ENCODE assay signal across 16 cellular contexts in genomic region chr5:94983861-94984535, GRCh38.
DNase-seq lines count a peak whose midpoint lies in the region; ATAC-seq and TF ChIP-seq lines count a peak whose summit lies in the region.
"Had no signal": no experiment of that assay in that cellular context is flagged by ENCODE, and none has a peak within 500 bp of the region (broad histone marks: within the 10 kb centered on the region; RNA-seq: fewer than 3 reads in every experiment).

No MANE protein-coding gene starts in this region.

- peak; percentile 72 for DNase-seq in GM03348 (ENCODE audit: low spot score)
- DNase-seq in RKO (ENCODE audit: low spot score) = peak; percentile 91
- no peak for DNase-seq in epithelial cell of prostate (ENCODE audit: low read depth, low spot score)
- no peak for DNase-seq in activated CD4-positive, CD25-positive, alpha-beta regulatory T cell (lab: John Stamatoyannopoulos, UW)
- no peak for DNase-seq in GM20000 (ENCODE audit: low spot score)
- DNase-seq: activated CD8-positive, alpha-beta T cell treated with anti-CD3 and anti-CD28 coated beads for 36 hours; activated effector memory CD4-positive, alpha-beta T cell treated with Interleukin-2 at 50 U/mL for 16 hours; central memory CD4-positive, alpha-beta T cell; DMS 273 treated with DMSO at 0.1 percent for 48 hours; erythroblast; NCI-H1417 treated with DMSO at 0.1 percent for 48 hours; NCI-H526 treated with DMSO at 0.1 percent for 48 hours; substantia nigra had no signal

- H3K27me3 ChIP-seq in skeletal muscle satellite cell (ENCODE audit: control insufficient read depth, insufficient read depth, low read length) = no peaks in the 10 kb centered on the region

- peak overlapping the region; percentile 40 for H3K4me2 ChIP-seq in skeletal muscle satellite cell (ENCODE audit: low read length)

- no peaks in the 10 kb centered on the region for H3K9me3 ChIP-seq in skeletal muscle satellite cell (replicated peaks; ENCODE audit: low read length)

- no peak overlapping the region for H3K4me3 ChIP-seq in skeletal muscle satellite cell (ENCODE audit: low read length)
- H3K4me3 ChIP-seq: skin epidermis had no signal

- H3K4me1 ChIP-seq in skeletal muscle satellite cell (ENCODE audit: control insufficient read depth, insufficient read depth, low read length) = peaks cover 36% of the 10 kb centered on the region

- H3K36me3 ChIP-seq in skeletal muscle satellite cell (ENCODE audit: insufficient read depth, low read length) = no peaks in the 10 kb centered on the region

- TF ChIP-seq CTCF in GM20000 (IDR thresholded peaks at IDR 0.05; ENCODE audit: extremely low read depth, missing control alignments) = no peak

- H3K27ac ChIP-seq in epithelial cell of prostate = peak overlapping the region; percentile 9
- H3K27ac ChIP-seq: skin epidermis had no signal

- peak overlapping the region; percentile 43 for H3K9ac ChIP-seq in skeletal muscle satellite cell (ENCODE audit: low read depth, low read length)

- ATAC-seq in GM18858 (IDR thresholded peaks at IDR 0.05; ENCODE audit: unreplicated experiment) = no peak
- ATAC-seq: activated CD8-positive, alpha-beta T cell treated with anti-CD3 and anti-CD28 coated beads for 36 hours had no signal

Comparison
In these comparisons a context has a peak if more than half of its experiments do, and no peak if none do; other contexts are left out.
1. DNase-seq: peak in GM03348 (single experiment) and RKO (single experiment); none in epithelial cell of prostate (single experiment), activated CD4-positive, CD25-positive, alpha-beta regulatory T cell (0 of 4) and GM20000 (single experiment).